In the genomic region with DNA sequence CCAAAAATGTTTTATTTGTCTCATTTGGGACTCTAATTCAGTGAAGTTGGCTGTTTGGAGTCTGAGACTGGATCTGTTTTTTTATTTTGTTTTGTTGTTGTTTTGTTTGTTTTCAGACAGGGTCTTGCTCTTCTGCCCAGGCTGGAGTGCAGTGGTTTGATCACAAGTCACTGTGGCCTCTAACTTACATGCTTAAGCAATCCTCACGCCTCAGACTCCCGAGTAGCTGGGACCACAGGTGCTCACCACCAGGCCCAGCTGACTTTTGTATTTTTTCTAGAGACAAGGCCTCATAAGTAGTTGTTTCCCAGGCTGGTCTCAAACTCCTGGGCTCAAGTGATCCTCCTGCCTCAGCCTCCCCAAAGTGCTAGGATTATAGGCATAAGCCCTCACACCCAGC, we compare ENCODE assay signal across 1 cellular context.
TF ChIP-seq lines count a peak whose summit lies in the region.

No MANE protein-coding gene starts in this region.

TF ChIP-seq in HepG2, 621 proteins besides CTCF, POLR2A, EP300 and RAD21:
- TF ChIP-seq, protein P1, sequence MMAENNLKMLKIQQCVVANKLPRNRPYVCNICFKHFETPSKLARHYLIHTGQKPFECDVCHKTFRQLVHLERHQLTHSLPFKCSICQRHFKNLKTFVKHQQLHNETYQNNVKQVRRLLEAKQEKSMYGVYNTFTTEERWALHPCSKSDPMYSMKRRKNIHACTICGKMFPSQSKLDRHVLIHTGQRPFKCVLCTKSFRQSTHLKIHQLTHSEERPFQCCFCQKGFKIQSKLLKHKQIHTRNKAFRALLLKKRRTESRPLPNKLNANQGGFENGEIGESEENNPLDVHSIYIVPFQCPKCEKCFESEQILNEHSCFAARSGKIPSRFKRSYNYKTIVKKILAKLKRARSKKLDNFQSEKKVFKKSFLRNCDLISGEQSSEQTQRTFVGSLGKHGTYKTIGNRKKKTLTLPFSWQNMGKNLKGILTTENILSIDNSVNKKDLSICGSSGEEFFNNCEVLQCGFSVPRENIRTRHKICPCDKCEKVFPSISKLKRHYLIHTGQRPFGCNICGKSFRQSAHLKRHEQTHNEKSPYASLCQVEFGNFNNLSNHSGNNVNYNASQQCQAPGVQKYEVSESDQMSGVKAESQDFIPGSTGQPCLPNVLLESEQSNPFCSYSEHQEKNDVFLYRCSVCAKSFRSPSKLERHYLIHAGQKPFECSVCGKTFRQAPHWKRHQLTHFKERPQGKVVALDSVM (CRISPR knock-in tag; IDR thresholded peaks at IDR 0.05): peak; percentile 33; the same call in 1 of the 2 replicates
- no peak for TF ChIP-seq ZFX (CRISPR knock-in tag; IDR thresholded peaks at IDR 0.05; ENCODE audit: low read depth)
